ENCODE assay signal across 33 cellular contexts in genomic region chr1:204251926-204252689, GRCh38. TPM values are rescaled to one million over a fixed set of nuclear protein-coding genes. Genes with fewer than 3 reads are reported as not detected.
"Had no signal": no experiment of that assay in that cellular context is flagged by ENCODE, and none has a peak within 500 bp of the region (broad histone marks: within the 10 kb centered on the region; RNA-seq: fewer than 3 reads in every experiment).

No MANE protein-coding gene starts in this region.

- H3K36me3 Mint-ChIP-seq: activated naive CD4-positive, alpha-beta T cell treated with anti-CD3 and anti-CD28 coated beads, Interleukin-2, amount 50 U/mL, for 24 hours; activated naive CD8-positive, alpha-beta T cell treated with anti-CD3 and anti-CD28 coated beads for 36 hours had no signal

- H3K27me3 Mint-ChIP-seq: activated CD4-positive, alpha-beta T cell treated with anti-CD3 and anti-CD28 coated beads, Interleukin-2, amount 10 ng/mL, durations not matched to agents 7 days and 5 days; activated naive CD4-positive, alpha-beta T cell treated with anti-CD3 and anti-CD28 coated beads, Interleukin-2, amount 50 U/mL, for 24 hours; activated naive CD8-positive, alpha-beta T cell treated with anti-CD3 and anti-CD28 coated beads, Interleukin-2, amount 50 U/mL, for 24 hours had no signal

- H3K9me3 Mint-ChIP-seq: activated CD4-positive, alpha-beta memory T cell treated with anti-CD3 and anti-CD28 coated beads, Interleukin-2, amount 10 ng/mL, durations not matched to agents 7 days and 5 days; activated CD4-positive, alpha-beta T cell treated with anti-CD3 and anti-CD28 coated beads, Interleukin-2, amount 10 ng/mL, durations not matched to agents 7 days and 5 days; activated naive CD4-positive, alpha-beta T cell treated with anti-CD3 and anti-CD28 coated beads for 36 hours; activated naive CD4-positive, alpha-beta T cell treated with anti-CD3 and anti-CD28 coated beads, Interleukin-2, amount 50 U/mL, for 24 hours; activated naive CD8-positive, alpha-beta T cell treated with anti-CD3 and anti-CD28 coated beads for 36 hours; activated naive CD8-positive, alpha-beta T cell treated with anti-CD3 and anti-CD28 coated beads, Interleukin-2, amount 50 U/mL, for 24 hours; activated T-cell treated with anti-CD3 and anti-CD28 coated beads, Interleukin-2, amount 50 U/mL, for 4 hours; activated T-helper 17 cell treated with anti-CD3 and anti-CD28 coated beads, Interleukin-2, amount 50 U/mL, for 72 hours; effector memory CD8-positive, alpha-beta T cell; T-helper 2 cell treated with Interferon-gamma antibody and Interleukin-4, amounts not matched to agents 5 μg/mL and 100 μg/mL, for 36 hours had no signal

- H3K4me3 Mint-ChIP-seq: activated CD4-positive, alpha-beta memory T cell treated with anti-CD3 and anti-CD28 coated beads, Interleukin-2, amount 10 ng/mL, durations not matched to agents 7 days and 5 days; activated CD4-positive, alpha-beta T cell treated with anti-CD3 and anti-CD28 coated beads, Interleukin-2, amount 10 ng/mL, durations not matched to agents 7 days and 5 days; activated naive CD4-positive, alpha-beta T cell treated with anti-CD3 and anti-CD28 coated beads for 36 hours; activated naive CD4-positive, alpha-beta T cell treated with anti-CD3 and anti-CD28 coated beads, Interleukin-2, amount 50 U/mL, for 24 hours; activated naive CD8-positive, alpha-beta T cell treated with anti-CD3 and anti-CD28 coated beads for 36 hours; activated naive CD8-positive, alpha-beta T cell treated with anti-CD3 and anti-CD28 coated beads, Interleukin-2, amount 50 U/mL, for 24 hours; activated T-cell treated with anti-CD3 and anti-CD28 coated beads, Interleukin-2, amount 50 U/mL, for 4 hours; activated T-helper 17 cell treated with anti-CD3 and anti-CD28 coated beads, Interleukin-2, amount 50 U/mL, for 72 hours; effector memory CD8-positive, alpha-beta T cell; T-helper 17 cell; T-helper 2 cell treated with Interferon-gamma antibody and Interleukin-4, amounts not matched to agents 5 μg/mL and 100 μg/mL, for 36 hours had no signal

- DNase-seq: activated CD4-positive, alpha-beta memory T cell treated with anti-CD3 and anti-CD28 coated beads, Interleukin-2, amount 10 ng/mL, durations not matched to agents 7 days and 5 days; activated CD4-positive, alpha-beta T cell treated with anti-CD3 and anti-CD28 coated beads for 1 hour; activated CD4-positive, alpha-beta T cell treated with anti-CD3 and anti-CD28 coated beads for 4 hours; activated CD4-positive, alpha-beta T cell treated with anti-CD3 and anti-CD28 coated beads, Interleukin-2, amount 10 ng/mL, durations not matched to agents 7 days and 5 days; activated CD4-positive, alpha-beta T cell treated with anti-CD3 and anti-CD28 coated beads, Interleukin-2, amount 50 U/mL, for 4 hours; activated effector memory CD4-positive, alpha-beta T cell treated with Interleukin-2 at 50 U/mL for 16 hours; activated naive CD4-positive, alpha-beta T cell treated with anti-CD3 and anti-CD28 coated beads for 36 hours; activated naive CD8-positive, alpha-beta T cell treated with anti-CD3 and anti-CD28 coated beads for 36 hours; activated naive CD8-positive, alpha-beta T cell treated with anti-CD3 and anti-CD28 coated beads, Interleukin-2, amount 50 U/mL, for 24 hours; activated T-cell treated with anti-CD3 and anti-CD28 coated beads, Interleukin-2, amount 50 U/mL, for 4 hours; adrenal gland; amygdala; body of pancreas; caudate nucleus; cortex of kidney; dermis blood vessel endothelial cell; effector CD4-positive, alpha-beta T cell; effector memory CD8-positive, alpha-beta T cell; erythroblast; foreskin melanocyte; T-helper 1 cell; T-helper 17 cell; T1000; WERI-Rb-1 had no signal

- H3K36me3 ChIP-seq: adrenal gland, gastroesophageal sphincter, WERI-Rb-1 had no signal

- H3K4me1 Mint-ChIP-seq: activated CD4-positive, alpha-beta memory T cell treated with anti-CD3 and anti-CD28 coated beads, Interleukin-2, amount 10 ng/mL, durations not matched to agents 7 days and 5 days; activated CD4-positive, alpha-beta T cell treated with anti-CD3 and anti-CD28 coated beads, Interleukin-2, amount 10 ng/mL, durations not matched to agents 7 days and 5 days; activated naive CD4-positive, alpha-beta T cell treated with anti-CD3 and anti-CD28 coated beads, Interleukin-2, amount 50 U/mL, for 24 hours; activated naive CD8-positive, alpha-beta T cell treated with anti-CD3 and anti-CD28 coated beads for 36 hours; activated naive CD8-positive, alpha-beta T cell treated with anti-CD3 and anti-CD28 coated beads, Interleukin-2, amount 50 U/mL, for 24 hours; activated T-helper 17 cell treated with anti-CD3 and anti-CD28 coated beads, Interleukin-2, amount 50 U/mL, for 72 hours had no signal

- ATAC-seq: activated naive CD8-positive, alpha-beta T cell treated with anti-CD3 and anti-CD28 coated beads, Interleukin-2, amount 50 U/mL, for 24 hours; activated T-cell treated with anti-CD3 and anti-CD28 coated beads, Interleukin-2, amount 50 U/mL, for 4 hours; activated T-helper 17 cell treated with anti-CD3 and anti-CD28 coated beads, Interleukin-2, amount 50 U/mL, for 72 hours; body of pancreas; effector memory CD8-positive, alpha-beta T cell; gastroesophageal sphincter; T-helper 17 cell had no signal

- H3K27ac Mint-ChIP-seq: activated CD4-positive, alpha-beta memory T cell treated with anti-CD3 and anti-CD28 coated beads, Interleukin-2, amount 10 ng/mL, durations not matched to agents 7 days and 5 days; activated CD4-positive, alpha-beta T cell treated with anti-CD3 and anti-CD28 coated beads, Interleukin-2, amount 10 ng/mL, durations not matched to agents 7 days and 5 days; activated naive CD4-positive, alpha-beta T cell treated with anti-CD3 and anti-CD28 coated beads for 36 hours; activated naive CD4-positive, alpha-beta T cell treated with anti-CD3 and anti-CD28 coated beads, Interleukin-2, amount 50 U/mL, for 24 hours; activated naive CD8-positive, alpha-beta T cell treated with anti-CD3 and anti-CD28 coated beads for 36 hours; activated naive CD8-positive, alpha-beta T cell treated with anti-CD3 and anti-CD28 coated beads, Interleukin-2, amount 50 U/mL, for 24 hours; activated T-helper 17 cell treated with anti-CD3 and anti-CD28 coated beads, Interleukin-2, amount 50 U/mL, for 72 hours; effector memory CD8-positive, alpha-beta T cell; T-helper 17 cell; T-helper 2 cell treated with Interferon-gamma antibody and Interleukin-4, amounts not matched to agents 5 μg/mL and 100 μg/mL, for 36 hours had no signal

- H3K27ac ChIP-seq: body of pancreas, gastroesophageal sphincter, WERI-Rb-1 had no signal

- H3K27me3 ChIP-seq: adrenal gland, body of pancreas had no signal

- H3K9me3 ChIP-seq: adrenal gland, body of pancreas, esophagus muscularis mucosa, gastroesophageal sphincter had no signal

- H3K4me3 ChIP-seq: adrenal gland, body of pancreas, esophagus muscularis mucosa, gastroesophageal sphincter had no signal

- H3K4me1 ChIP-seq: adrenal gland, body of pancreas had no signal

RNA-seq across cellular contexts. Expression of gene GOLT1A, which starts 38.3 kb away (rescaled TPM):
- total RNA-seq: activated CD4-positive, alpha-beta memory T cell treated with anti-CD3 and anti-CD28 coated beads, Interleukin-2, amount 10 ng/mL, durations not matched to agents 7 days and 5 days; activated CD4-positive, alpha-beta T cell treated with anti-CD3 and anti-CD28 coated beads, Interleukin-2, amount 10 ng/mL, durations not matched to agents 7 days and 5 days; activated naive CD4-positive, alpha-beta T cell treated with anti-CD3 and anti-CD28 coated beads for 36 hours; activated T-cell treated with anti-CD3 and anti-CD28 coated beads, Interleukin-2, amount 50 U/mL, for 4 hours; aorta; chondrocyte; dermis blood vessel endothelial cell; fibroblast of villous mesenchyme; glomerular endothelial cell had no signal

RNA-seq across cellular contexts. Expression of gene KISS1, which starts 55.8 kb away (rescaled TPM):
- total RNA-seq: activated CD4-positive, alpha-beta memory T cell treated with anti-CD3 and anti-CD28 coated beads, Interleukin-2, amount 10 ng/mL, durations not matched to agents 7 days and 5 days; activated CD4-positive, alpha-beta T cell treated with anti-CD3 and anti-CD28 coated beads, Interleukin-2, amount 10 ng/mL, durations not matched to agents 7 days and 5 days; activated naive CD4-positive, alpha-beta T cell treated with anti-CD3 and anti-CD28 coated beads for 36 hours; activated naive CD8-positive, alpha-beta T cell treated with anti-CD3 and anti-CD28 coated beads for 36 hours; activated T-cell treated with anti-CD3 and anti-CD28 coated beads, Interleukin-2, amount 50 U/mL, for 4 hours; activated T-helper 17 cell treated with anti-CD3 and anti-CD28 coated beads, Interleukin-2, amount 50 U/mL, for 72 hours; adrenal gland; aorta; body of pancreas; dermis blood vessel endothelial cell; esophagus muscularis mucosa; gastroesophageal sphincter; glomerular endothelial cell had no signal
